8 cellular contexts compared by ENCODE assay signal in genomic region chr1:205588691-205589445, GRCh38. TPM values are rescaled to one million over a fixed set of nuclear protein-coding genes. Genes with fewer than 3 reads are reported as not detected.
DNase-seq lines count a peak whose midpoint lies in the region; ATAC-seq, FAIRE-seq and TF ChIP-seq lines count a peak whose summit lies in the region.

No MANE protein-coding gene starts in this region.

- no peaks in the 10 kb centered on the region for H3K36me3 Mint-ChIP-seq in WTC11

- no TSS peak for BruUV-seq in HCT116 (replicated peaks; lab: Mats Ljungman, UMichigan)

- H3K4me3 Mint-ChIP-seq in WTC11 = no peak overlapping the region

- H4K20me1 ChIP-seq in HCT116 (ENCODE audit: insufficient read depth) = no peaks in the 10 kb centered on the region

- H3K79me2 ChIP-seq in HCT116 (ENCODE audit: insufficient read depth, low read length) = no peaks in the 10 kb centered on the region

- peak; percentile 62 for TF ChIP-seq RAD21 in HCT116 (IDR thresholded peaks at IDR 0.05; ENCODE audit: low read depth)

- no peak overlapping the region for H3K4me3 ChIP-seq in HCT116 (replicated peaks in 1 of 2; ENCODE audit: low read depth in 1 of 2, low read length in 2 of 2)

- no peaks in the 10 kb centered on the region for H3K36me3 ChIP-seq in HCT116 (ENCODE audit: control insufficient read depth in 1 of 2, insufficient read depth in 2 of 2, low read length in 2 of 2)

- no peaks in the 10 kb centered on the region for H3K9me2 ChIP-seq in HCT116 (ENCODE audit: insufficient read depth)

- H3K9ac ChIP-seq in HCT116 (ENCODE audit: low read length) = no peak overlapping the region

- TF ChIP-seq POLR2A in HCT116 (IDR thresholded peaks at IDR 0.05; ENCODE audit: borderline replicate concordance, extremely low read depth, insufficient read depth, insufficient read length) = no peak

- peaks cover 0 to 11% of the 10 kb centered on the region in 2 experiments; a peak in 2 of 4 replicates for H3K4me1 ChIP-seq in HCT116 (ENCODE audit: control insufficient read depth in 1 of 2, insufficient read depth in 2 of 2, low read length in 2 of 2)

- CTCF ChIA-PET in HCT116 (lab: Charles Lee) (interaction anchor here (1.1 to 8.1 kb wide), 6 partner anchors 13 to 388 kb away, joined by 3 to 230 read pairs (median 5); no protein-coding TSS in a partner anchor), WTC11 (lab: Charles Lee) (interaction anchor here (0.5 to 2.4 kb wide), 46 partner anchors 9 to 388 kb away, joined by 3 to 50 read pairs (median 4); partner anchors contain the start of genes ELK4, KLHDC8A and SLC45A3)

- peak overlapping the region; percentile 34; the same call in 1 of the 2 replicates for H3K27ac Mint-ChIP-seq in WTC11

- H3K9me3 ChIP-seq in HCT116 (ENCODE audit: control insufficient read depth in 1 of 2, insufficient read depth in 1 of 2, low read depth in 1 of 2, low read length in 2 of 2) = no peaks in the 10 kb centered on the region

- intact Hi-C loops in HCT116 (cut with micrococcal nuclease) = no loop called here

- RAD21 ChIA-PET in HCT116 (lab: Charles Lee; ENCODE audit: low non-redundant PET in 1 of 2, low total read pairs in 2 of 2, uncharacterized antibody in 2 of 2, unreplicated experiment in 2 of 2) = interaction anchor here (0.9 to 1.7 kb wide), 3 partner anchors 68 to 69 kb away, joined by 3 to 8 read pairs (median 5); no protein-coding TSS in a partner anchor

- peaks cover 8% of the 10 kb centered on the region for H3K4me1 Mint-ChIP-seq in WTC11

- ATAC-seq in HCT116 = peak; percentile 58
- ATAC-seq in WTC11 = peak; percentile 67
- ATAC-seq in left lobe of liver = no peak
- ATAC-seq in GM21825 (IDR thresholded peaks at IDR 0.05; ENCODE audit: unreplicated experiment) = no peak

- POLR2A ChIA-PET in HCT116 (lab: Charles Lee) = interaction anchor here (0.8 kb wide), 1 partner anchor 69 kb away, joined by 3 read pairs; no protein-coding TSS in a partner anchor
- POLR2A ChIA-PET in WTC11 (lab: Charles Lee) = interaction anchor here (0.7 to 1.3 kb wide), 2 partner anchors 13 to 44 kb away, joined by 5 read pairs; partner anchors contain the start of gene ELK4

- H3K9me3 Mint-ChIP-seq in WTC11 = no peaks in the 10 kb centered on the region

- H3K27me3 ChIP-seq in HCT116 (ENCODE audit: insufficient read depth, low read length) = no peaks in the 10 kb centered on the region

- TF ChIP-seq CTCF in HCT116 (IDR thresholded peaks at IDR 0.05 in 2 of 3, conservative IDR thresholded peaks at IDR 0.05 in 1 of 3; ENCODE audit: borderline replicate concordance in 1 of 3, insufficient read depth in 1 of 3, low read depth in 2 of 3, low read length in 2 of 3) (peak; percentile 49 to 72 (median 62); a peak in 5 of 6 replicates), WTC11 (IDR thresholded peaks at IDR 0.05) (no peak)

- peaks cover 10% of the 10 kb centered on the region for H3K27me3 Mint-ChIP-seq in WTC11 (ENCODE audit: low read depth)

- H3K27ac ChIP-seq in HCT116 (ENCODE audit: low read depth, low read length) = no peak overlapping the region

- no peak overlapping the region for H3K4me2 ChIP-seq in HCT116 (ENCODE audit: low read length)

- peak; percentile 16 for DNase-seq in NCI-H1436 (lab: John Stamatoyannopoulos, UW)
- no peak for DNase-seq in NCI-H1436 treated with DMSO at 0.1 percent for 48 hours (lab: John Stamatoyannopoulos, UW)
- DNase-seq in HCT116 (ENCODE audit: low read depth, low spot score) = no peak
- DNase-seq in WTC11 (ENCODE audit: low spot score) = peak; percentile 70
- DNase-seq in left lobe of liver (ENCODE audit: low spot score) = peak; percentile 44
- no peak for DNase-seq in NCI-H345 treated with DMSO at 0.1 percent for 48 hours (lab: John Stamatoyannopoulos, UW; ENCODE audit: unreplicated experiment)
- DNase-seq in GM19239 (ENCODE audit: insufficient read length, low spot score) = no peak

- FAIRE-seq in GM19239 (lab: Jason Lieb, UNC) = no peak

- no peak overlapping the region for H2AFZ ChIP-seq in HCT116 (ENCODE audit: low read depth, low read length, poor library complexity, severe bottlenecking)

TF ChIP-seq in HCT116, 20 proteins besides CTCF, POLR2A, EP300 and RAD21 (continues in another document):
- TF ChIP-seq ZNF274 (IDR thresholded peaks at IDR 0.05; ENCODE audit: low read depth, low read length) (no peak), POLR2AphosphoS5 (IDR thresholded peaks at IDR 0.05; ENCODE audit: low read depth, low read length) (no peak), FOSL1 (IDR thresholded peaks at IDR 0.05; ENCODE audit: low read depth) (no peak), SIN3A (IDR thresholded peaks at IDR 0.05; ENCODE audit: low read depth) (no peak), SRF (IDR thresholded peaks at IDR 0.05; ENCODE audit: low read depth) (no peak), SP1 (IDR thresholded peaks at IDR 0.05; ENCODE audit: low read depth) (no peak), EGR1 (IDR thresholded peaks at IDR 0.05; ENCODE audit: low read depth) (no peak), MAX (IDR thresholded peaks at IDR 0.05) (no peak), TCF7L2 (IDR thresholded peaks at IDR 0.05; ENCODE audit: borderline replicate concordance, extremely low read depth, insufficient read depth, insufficient read length) (no peak), EZH2phosphoT487 (IDR thresholded peaks at IDR 0.05; ENCODE audit: borderline replicate concordance) (no peak), ATF3 (IDR thresholded peaks at IDR 0.05) (no peak), ZBTB33 (IDR thresholded peaks at IDR 0.05; ENCODE audit: extremely low read depth, insufficient replicate concordance, low read length) (no peak), CBX3 (IDR thresholded peaks at IDR 0.05; ENCODE audit: low read depth) (no peak)

TF ChIP-seq in WTC11, 78 proteins besides CTCF, POLR2A, EP300 and RAD21:
- TF ChIP-seq ZSCAN18 (CRISPR knock-in tag; IDR thresholded peaks at IDR 0.05) (0 out of 2 replicates have a peak, but pooled peaks have one; percentile 31), SP1 (CRISPR knock-in tag; conservative IDR thresholded peaks at IDR 0.05) (0 out of 2 replicates have a peak, but pooled peaks have one; percentile 17), ZMAT4 (CRISPR knock-in tag; IDR thresholded peaks at IDR 0.05) (no peak), JUN (CRISPR knock-in tag; IDR thresholded peaks at IDR 0.05) (no peak), GTF2I (CRISPR knock-in tag; conservative IDR thresholded peaks at IDR 0.05) (0 out of 2 replicates have a peak, but pooled peaks have one; percentile 26), ZNF416 (CRISPR knock-in tag; IDR thresholded peaks at IDR 0.05) (0 out of 2 replicates have a peak, but pooled peaks have one; percentile 48), NR2C2 (CRISPR knock-in tag; IDR thresholded peaks at IDR 0.05) (no peak), ETV6 (CRISPR knock-in tag; IDR thresholded peaks at IDR 0.05) (no peak)

RNA-seq across cellular contexts. Expression of gene ELK4, which starts 42.9 kb away (rescaled TPM):
- 46.2 TPM for total RNA-seq in HCT116 (2021; ENCODE audit: unreplicated experiment)
- 5.9 and 6.4 TPM in 2 replicates for polyA plus RNA-seq in HCT116 (2012)
- total RNA-seq in WTC11 (2021) = 34.4 to 39.0 TPM (median 37.5 TPM) in 3 replicates
- total RNA-seq in left lobe of liver = 29.9 TPM

Comparison
In these comparisons a context has a peak if more than half of its experiments do, and no peak if none do; other contexts are left out.
1. DNase-seq: peak in NCI-H1436 (single experiment), WTC11 (single experiment) and left lobe of liver (single experiment); none in NCI-H1436 treated with DMSO at 0.1 percent for 48 hours (single experiment), HCT116 (single experiment), NCI-H345 treated with DMSO at 0.1 percent for 48 hours (single experiment) and GM19239 (single experiment).
2. ATAC-seq: peak in HCT116 (single experiment) and WTC11 (single experiment); none in left lobe of liver (single experiment) and GM21825 (single experiment).